ENCODE assay signal across 26 cellular contexts in genomic region chr4:159282944-159283343, GRCh38.
DNase-seq lines count a peak whose midpoint lies in the region; ATAC-seq and TF ChIP-seq lines count a peak whose summit lies in the region.
"Had no signal": no experiment of that assay in that cellular context is flagged by ENCODE, and none has a peak within 500 bp of the region (broad histone marks: within the 10 kb centered on the region; RNA-seq: fewer than 3 reads in every experiment).

No MANE protein-coding gene starts in this region.

- TF ChIP-seq CTCF in endodermal cell (conservative IDR thresholded peaks at IDR 0.05) (no peak), Calu3 (IDR thresholded peaks at IDR 0.05; ENCODE audit: unreplicated experiment) (no peak)

- H3K4me1 Mint-ChIP-seq in endodermal cell (peaks cover 21% of the 10 kb centered on the region), Calu3 (ENCODE audit: low read depth, unreplicated experiment) (peaks cover 8% of the 10 kb centered on the region)
- peaks cover 0 to under 1% (median 0%) of the 10 kb centered on the region in 4 donors for H3K4me1 Mint-ChIP-seq in naive thymus-derived CD8-positive, alpha-beta T cell
- H3K4me1 Mint-ChIP-seq: CD4-positive, alpha-beta memory T cell had no signal

- H2BK120ac ChIP-seq in mesenchymal stem cell (ENCODE audit: low read depth, low read length): no peak overlapping the region

- H2BK15ac ChIP-seq in mesenchymal stem cell (ENCODE audit: low read depth, poor library complexity, severe bottlenecking): no peak overlapping the region

- no peak overlapping the region for H2AFZ ChIP-seq in mesenchymal stem cell (ENCODE audit: low read depth, low read length)

- H3K4me3 Mint-ChIP-seq in endodermal cell: no peak overlapping the region
- no peak overlapping the region for H3K4me3 Mint-ChIP-seq in naive thymus-derived CD8-positive, alpha-beta T cell
- no peak overlapping the region for H3K4me3 Mint-ChIP-seq in Calu3 (ENCODE audit: low read depth, unreplicated experiment)
- H3K4me3 Mint-ChIP-seq: CD4-positive, alpha-beta memory T cell; IgD-negative memory B cell; T-helper 1 cell treated with Interleukin-12 subunit alpha and Interleukin-12 subunit beta and Interleukin-4 antibody, amounts not matched to agents 30 μg/mL and 1 μg/mL, for 36 hours had no signal

- no peak overlapping the region for H3K18ac ChIP-seq in mesenchymal stem cell (ENCODE audit: low read depth in 1 of 2, low read length in 2 of 2)

- H3K9me3 Mint-ChIP-seq in endodermal cell (no peaks in the 10 kb centered on the region), Calu3 (ENCODE audit: low read depth, unreplicated experiment) (no peaks in the 10 kb centered on the region)
- H3K9me3 Mint-ChIP-seq in naive thymus-derived CD8-positive, alpha-beta T cell: peaks cover 0 to 3% (median 0%) of the 10 kb centered on the region in 9 donors
- H3K9me3 Mint-ChIP-seq: T-helper 1 cell treated with Interleukin-12 subunit alpha and Interleukin-12 subunit beta and Interleukin-4 antibody, amounts not matched to agents 30 μg/mL and 1 μg/mL, for 36 hours had no signal

- H2BK5ac ChIP-seq in mesenchymal stem cell (ENCODE audit: low read depth, low read length, poor library complexity, severe bottlenecking): no peak overlapping the region

- POLR2A ChIA-PET in naive thymus-derived CD8-positive, alpha-beta T cell (lab: Charles Lee): no interaction called here

- peak overlapping the region; percentile 81 for H3K27ac Mint-ChIP-seq in endodermal cell
- no peak overlapping the region for H3K27ac Mint-ChIP-seq in naive thymus-derived CD8-positive, alpha-beta T cell
- no peak overlapping the region for H3K27ac Mint-ChIP-seq in Calu3 (ENCODE audit: unreplicated experiment)
- H3K27ac Mint-ChIP-seq: CD4-positive, alpha-beta memory T cell; IgD-negative memory B cell; T-helper 1 cell treated with Interleukin-12 subunit alpha and Interleukin-12 subunit beta and Interleukin-4 antibody, amounts not matched to agents 30 μg/mL and 1 μg/mL, for 36 hours had no signal

- peaks cover 4% of the 10 kb centered on the region for H3K4me1 ChIP-seq in endodermal cell (ENCODE audit: control insufficient read depth, insufficient read depth, low read length)
- peaks cover 4% of the 10 kb centered on the region for H3K4me1 ChIP-seq in mesenchymal stem cell (ENCODE audit: control insufficient read depth, insufficient read depth, low read depth, low read length)
- H3K4me1 ChIP-seq: prostate gland had no signal

- intact Hi-C loops in Calu3 (cut with micrococcal nuclease; ENCODE audit: unreplicated experiment): no loop called here

- H3K14ac ChIP-seq in mesenchymal stem cell (ENCODE audit: low read length in 2 of 2): no peak overlapping the region

- H3K4me3 ChIP-seq in endodermal cell (ENCODE audit: low read length) (peak overlapping the region; percentile 39), mesenchymal stem cell (ENCODE audit: insufficient read depth in 1 of 2, low read depth in 1 of 2, low read length in 2 of 2) (no peak overlapping the region)
- H3K4me3 ChIP-seq: cardiac muscle cell, gastrocnemius medialis, MG63, mucosa of descending colon, prostate gland, tibial nerve had no signal

- no peak overlapping the region for H3K23ac ChIP-seq in mesenchymal stem cell (ENCODE audit: low read length in 2 of 2)

- H3K36me3 Mint-ChIP-seq in endodermal cell (ENCODE audit: low read depth) (peaks cover 30% of the 10 kb centered on the region), Calu3 (ENCODE audit: insufficient read depth, unreplicated experiment) (no peaks in the 10 kb centered on the region)
- H3K36me3 Mint-ChIP-seq in naive thymus-derived CD8-positive, alpha-beta T cell: peaks cover under 1 to 11% (median 7%) of the 10 kb centered on the region in 3 donors

- H3K27me3 ChIP-seq in endodermal cell (ENCODE audit: control insufficient read depth, insufficient read depth, low read length, poor library complexity, severe bottlenecking) (no peaks in the 10 kb centered on the region), mesenchymal stem cell (ENCODE audit: control insufficient read depth in 1 of 2, insufficient read depth in 1 of 2, low read length in 2 of 2) (no peaks in the 10 kb centered on the region)
- H3K27me3 ChIP-seq: cardiac muscle cell, gastrocnemius medialis, MG63, tibial nerve had no signal

- CTCF ChIA-PET in Calu3 (lab: Charles Lee): no interaction called here

- no peak overlapping the region for H3K4me2 ChIP-seq in mesenchymal stem cell (ENCODE audit: low read length, poor library complexity, severe bottlenecking)

- BruUV-seq in Calu3 (replicated peaks; lab: Mats Ljungman, UMichigan): no TSS peak

- H2AK5ac ChIP-seq in mesenchymal stem cell (ENCODE audit: low read length, severe bottlenecking): no peak overlapping the region

- no peak overlapping the region for H4K91ac ChIP-seq in mesenchymal stem cell (ENCODE audit: low read length)

- ATAC-seq in naive thymus-derived CD8-positive, alpha-beta T cell: no peak
- ATAC-seq in GM21529 (IDR thresholded peaks at IDR 0.05; ENCODE audit: unreplicated experiment) (no peak), GM19395 (IDR thresholded peaks at IDR 0.05; ENCODE audit: unreplicated experiment) (no peak)
- ATAC-seq: gastrocnemius medialis; mucosa of descending colon; Right ventricle myocardium inferior; stimulated activated naive CD8-positive, alpha-beta T cell treated with anti-CD3 and anti-CD28 coated beads, Interleukin-15, Interleukin-2, amounts not matched to agents 100 U/mL and 50 U/mL, for 24 hours had no signal

- H3K4ac ChIP-seq in mesenchymal stem cell (ENCODE audit: low read depth in 1 of 2, low read length in 2 of 2): no peak overlapping the region

- H2BK12ac ChIP-seq in mesenchymal stem cell (ENCODE audit: low read length in 2 of 2): no peak overlapping the region

- peak overlapping the region; percentile 31 for H3K9ac ChIP-seq in endodermal cell (ENCODE audit: extremely low read depth, low read length, poor library complexity, severe bottlenecking)
- H3K9ac ChIP-seq in mesenchymal stem cell (ENCODE audit: low read length): no peak overlapping the region

- no peak overlapping the region for H4K8ac ChIP-seq in mesenchymal stem cell (ENCODE audit: low read length)

- H3K27ac ChIP-seq in endodermal cell (ENCODE audit: low read depth, low read length): no peak overlapping the region
- peak overlapping the region; percentile 32 for H3K27ac ChIP-seq in mesenchymal stem cell (ENCODE audit: low read length, poor library complexity, severe bottlenecking)
- H3K27ac ChIP-seq: cardiac muscle cell, gastrocnemius medialis, prostate gland, tibial nerve had no signal

- WGBS in endodermal cell (ENCODE audit: insufficient coverage in 1 of 2, insufficient read length in 1 of 2), 2 experiments: 58% methylated on average over 2 of the region's 2 CpGs; no CpG with 5 or more reads in 1 of the 2 experiments
- WGBS in mesenchymal stem cell: no CpG with 5 or more reads among the region's 2 CpGs

- no peaks in the 10 kb centered on the region for H3K9me3 ChIP-seq in endodermal cell (ENCODE audit: control insufficient read depth, low read length)
- H3K9me3 ChIP-seq in mesenchymal stem cell (ENCODE audit: control insufficient read depth, low read length): no peaks in the 10 kb centered on the region
- H3K9me3 ChIP-seq: gastrocnemius medialis, mucosa of descending colon, prostate gland, tibial nerve had no signal

- peaks cover 10% of the 10 kb centered on the region for H3K79me1 ChIP-seq in mesenchymal stem cell (replicated peaks; ENCODE audit: low read length, poor library complexity, severe bottlenecking)

- H3K27me3 Mint-ChIP-seq in endodermal cell (ENCODE audit: insufficient read depth) (no peaks in the 10 kb centered on the region), Calu3 (ENCODE audit: unreplicated experiment) (no peaks in the 10 kb centered on the region)
- H3K27me3 Mint-ChIP-seq in naive thymus-derived CD8-positive, alpha-beta T cell: no peaks in the 10 kb centered on the region
- H3K27me3 Mint-ChIP-seq: CD4-positive, alpha-beta memory T cell; IgD-negative memory B cell had no signal

- DNase-seq in DMS53 (lab: John Stamatoyannopoulos, UW) (peak; percentile 59), LoVo (ENCODE audit: low spot score) (peak; percentile 32), endodermal cell (no peak), mesenchymal stem cell (no peak), Calu3 (no peak)
- no peak for DNase-seq in naive thymus-derived CD8-positive, alpha-beta T cell
- DNase-seq: activated CD4-positive, alpha-beta T cell treated with anti-CD3 and anti-CD28 coated beads, Interleukin-2, amount 50 U/mL, for 4 hours; activated gamma-delta T cell; CD4-positive, alpha-beta memory T cell; gastrocnemius medialis; left cardiac atrium; mucosa of descending colon; NCI-H146; NCI-H69; small intestine; stimulated activated CD4-positive, alpha-beta T cell treated with anti-CD3 and anti-CD28 coated beads, Interleukin-4, amount 100 ng/mL, for 1 hour; stimulated activated naive CD8-positive, alpha-beta T cell treated with anti-CD3 and anti-CD28 coated beads, Interleukin-15, Interleukin-2, amounts not matched to agents 100 U/mL and 50 U/mL, for 24 hours had no signal

- H3K36me3 ChIP-seq in endodermal cell (ENCODE audit: control insufficient read depth, insufficient read depth, low read length) (no peaks in the 10 kb centered on the region), mesenchymal stem cell (ENCODE audit: control insufficient read depth in 1 of 2, insufficient read depth in 2 of 2, low read depth in 1 of 2, low read length in 2 of 2) (no peaks in the 10 kb centered on the region)
- H3K36me3 ChIP-seq: cardiac muscle cell, gastrocnemius medialis, prostate gland, tibial nerve had no signal

Comparison
In these comparisons a context has a peak if more than half of its experiments do, and no peak if none do; other contexts are left out.
1. DNase-seq: peak in DMS53 (single experiment) and LoVo (single experiment); none in endodermal cell (single experiment), mesenchymal stem cell (single experiment), naive thymus-derived CD8-positive, alpha-beta T cell (0 of 10) and Calu3 (single experiment).